11 cellular contexts compared by ENCODE assay signal in the genomic region with DNA sequence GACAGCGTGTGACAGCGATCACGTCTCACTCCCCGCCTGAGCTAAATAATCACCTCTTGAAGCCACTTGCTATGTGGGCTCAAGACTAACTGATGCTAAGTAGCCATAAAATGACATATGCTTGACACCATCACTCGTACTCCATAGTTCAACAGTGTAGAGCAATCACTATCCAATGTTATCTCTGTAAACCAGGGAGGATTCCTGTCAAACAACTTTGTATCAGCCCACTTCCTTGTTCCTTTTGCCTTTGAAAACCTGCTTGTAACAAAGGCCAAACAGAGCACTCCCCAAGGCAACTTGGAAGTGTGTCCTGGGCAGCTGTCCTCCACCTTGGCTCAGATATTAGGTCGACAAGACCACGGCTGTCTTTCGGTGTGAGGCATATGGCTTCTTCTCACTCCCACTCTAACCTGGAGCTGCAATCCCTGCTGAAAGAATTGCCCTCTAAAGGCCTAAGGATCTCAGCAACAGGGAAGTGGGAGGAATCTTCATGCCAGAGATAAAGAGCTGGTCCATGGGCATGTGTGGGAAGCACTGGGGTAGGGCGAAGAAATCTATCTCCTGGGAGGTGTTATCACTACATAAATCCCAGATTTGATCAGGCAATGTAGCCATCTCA.
DNase-seq lines count a peak whose midpoint lies in the region; ATAC-seq and TF ChIP-seq lines count a peak whose summit lies in the region.
"Had no signal": no experiment of that assay in that cellular context is flagged by ENCODE, and none has a peak within 500 bp of the region (broad histone marks: within the 10 kb centered on the region; RNA-seq: fewer than 3 reads in every experiment).

No MANE protein-coding gene starts in this region.

- H3K36me3 Mint-ChIP-seq in activated naive CD8-positive, alpha-beta T cell treated with anti-CD3 and anti-CD28 coated beads for 36 hours, result peaks cover 44% of the 10 kb centered on the region

- H3K27ac ChIP-seq in left ventricle myocardium inferior (replicated peaks) (peak overlapping the region; percentile 91), muscle layer of colon (ENCODE audit: low read depth, low read length) (peak overlapping the region; percentile 1)

- H3K27ac Mint-ChIP-seq in activated naive CD8-positive, alpha-beta T cell treated with anti-CD3 and anti-CD28 coated beads for 36 hours, result peak overlapping the region; percentile 81

- H3K27me3 Mint-ChIP-seq in activated naive CD8-positive, alpha-beta T cell treated with anti-CD3 and anti-CD28 coated beads for 36 hours, result no peaks in the 10 kb centered on the region

- peaks cover 2% of the 10 kb centered on the region for H3K9me3 Mint-ChIP-seq in activated naive CD8-positive, alpha-beta T cell treated with anti-CD3 and anti-CD28 coated beads for 36 hours

- no peak overlapping the region for H3K4me3 ChIP-seq in left ventricle myocardium inferior
- H3K4me3 ChIP-seq in muscle layer of colon (ENCODE audit: low read depth in 1 of 2, low read length in 2 of 2), result no peak overlapping the region
- H3K4me3 ChIP-seq: GM12878 had no signal

- H3K9me3 ChIP-seq in left ventricle myocardium inferior (replicated peaks) (no peaks in the 10 kb centered on the region), muscle layer of colon (ENCODE audit: low read length) (no peaks in the 10 kb centered on the region)

- no peak for TF ChIP-seq CTCF in left ventricle myocardium inferior (IDR thresholded peaks at IDR 0.05; ENCODE audit: borderline replicate concordance)

- H3K4me3 Mint-ChIP-seq in activated naive CD8-positive, alpha-beta T cell treated with anti-CD3 and anti-CD28 coated beads for 36 hours, result no peak overlapping the region

- H3K4me1 ChIP-seq in left ventricle myocardium inferior (peaks cover 67% of the 10 kb centered on the region), muscle layer of colon (ENCODE audit: insufficient read depth, low read length) (peaks cover 86% of the 10 kb centered on the region)

- no peak overlapping the region for H3K9ac ChIP-seq in muscle layer of colon (ENCODE audit: low read length)

- H3K4me1 Mint-ChIP-seq in activated naive CD8-positive, alpha-beta T cell treated with anti-CD3 and anti-CD28 coated beads for 36 hours, result peaks cover 83% of the 10 kb centered on the region

- no peaks in the 10 kb centered on the region for H3K36me3 ChIP-seq in left ventricle myocardium inferior
- H3K36me3 ChIP-seq in muscle layer of colon (ENCODE audit: insufficient read depth, low read length), result no peaks in the 10 kb centered on the region

- no peak for ATAC-seq in Right ventricle myocardium superior (ENCODE audit: poor library complexity)
- ATAC-seq: GM12878 had no signal

- DNase-seq in left ventricle myocardium inferior (no peak), Right ventricle myocardium superior (no peak), NCI-H1105 treated with DMSO at 0.1 percent for 48 hours (lab: John Stamatoyannopoulos, UW) (no peak), Ammon's horn (ENCODE audit: low spot score) (no peak), occipital lobe (lab: John Stamatoyannopoulos, UW) (no peak), AG08395 (ENCODE audit: low spot score) (no peak)
- no peak for DNase-seq in activated naive CD8-positive, alpha-beta T cell treated with anti-CD3 and anti-CD28 coated beads for 36 hours
- DNase-seq: left cardiac atrium, NCI-H1048 had no signal

- intact Hi-C loops in left ventricle myocardium inferior (cut with micrococcal nuclease) (no loop called here), Right ventricle myocardium superior (cut with DNase I) (no loop called here)

- H3K27me3 ChIP-seq in left ventricle myocardium inferior (ENCODE audit: low read depth), result no peaks in the 10 kb centered on the region
- H3K27me3 ChIP-seq in muscle layer of colon (ENCODE audit: control insufficient read depth in 1 of 2, insufficient read depth in 2 of 2, low read length in 2 of 2), result no peaks in the 10 kb centered on the region
